Comparison of ENCODE assay signal across 17 cellular contexts in the genomic region with DNA sequence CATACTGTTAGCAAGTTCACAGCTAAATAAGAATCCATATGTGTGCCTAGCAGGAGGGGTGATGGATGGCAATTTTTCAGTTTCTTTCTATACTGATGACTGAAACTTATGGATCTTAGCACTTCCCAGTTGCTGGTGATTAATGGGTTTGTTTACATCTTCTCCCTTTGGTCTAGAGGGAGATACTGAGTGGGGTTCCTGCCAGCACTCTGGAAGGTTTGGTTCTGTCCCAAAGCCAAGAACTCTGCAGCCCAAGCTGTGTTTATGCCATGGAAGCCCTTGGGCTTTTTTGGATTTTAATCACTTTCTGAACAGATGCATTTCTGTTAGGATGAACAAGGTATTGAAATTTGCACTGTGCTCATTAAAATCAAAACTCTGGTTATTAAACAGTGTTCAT. TPM values are rescaled to one million over a fixed set of nuclear protein-coding genes. Genes with fewer than 3 reads are reported as not detected.
DNase-seq lines count a peak whose midpoint lies in the region; ATAC-seq and TF ChIP-seq lines count a peak whose summit lies in the region.
"Had no signal": no experiment of that assay in that cellular context is flagged by ENCODE, and none has a peak within 500 bp of the region (broad histone marks: within the 10 kb centered on the region; RNA-seq: fewer than 3 reads in every experiment).

No MANE protein-coding gene starts in this region.

- H3K9me3 ChIP-seq in BLaER1 treated with 17β-estradiol and CSF1 and Interleukin-3, amounts not matched to agents 10 nM and 100 nM (replicated peaks in 1 of 11): peaks cover 0 to 17% (median 4%) of the 10 kb centered on the region in 11 experiments; a peak in 7 of 22 replicates
- H3K9me3 ChIP-seq in testis (no peaks in the 10 kb centered on the region), SJCRH30 (replicated peaks) (no peaks in the 10 kb centered on the region)

- H3K36me3 ChIP-seq in BLaER1 treated with 17β-estradiol and CSF1 and Interleukin-3, amounts not matched to agents 10 nM and 100 nM: no peaks in the 10 kb centered on the region
- no peaks in the 10 kb centered on the region for H3K36me3 ChIP-seq in testis (ENCODE audit: low read depth, missing control alignments)
- no peaks in the 10 kb centered on the region for H3K36me3 ChIP-seq in SJCRH30

- peak; percentile 11 for DNase-seq in H4 (ENCODE audit: low spot score)
- peak; percentile 15 for DNase-seq in NCI-H69 (lab: John Stamatoyannopoulos, UW)
- DNase-seq in fibroblast of the aortic adventitia (ENCODE audit: low read depth): peak; percentile 63
- DNase-seq in testis: no peak
- DNase-seq in SJCRH30: no peak
- DNase-seq: DMS53, GOT3, KG1, NCI-H187 treated with DMSO at 0.1 percent for 48 hours, NCI-H748 treated with DMSO at 0.1 percent for 48 hours, PC-3, SW 1271 had no signal

- no peaks in the 10 kb centered on the region for H4K20me1 ChIP-seq in BLaER1 treated with 17β-estradiol and CSF1 and Interleukin-3, amounts not matched to agents 10 nM and 100 nM

- peaks cover 0 to 42% (median 15%) of the 10 kb centered on the region in 10 experiments; a peak in 16 of 20 replicates for H3K4me1 ChIP-seq in BLaER1 treated with 17β-estradiol and CSF1 and Interleukin-3, amounts not matched to agents 10 nM and 100 nM
- H3K4me1 ChIP-seq in testis: no peaks in the 10 kb centered on the region
- no peaks in the 10 kb centered on the region; the same call in 1 of the 2 replicates for H3K4me1 ChIP-seq in SJCRH30

- intact Hi-C loops in testis (cut with DNase I; ENCODE audit: low total_unique reads): no loop called here

- H3K4me2 ChIP-seq in BLaER1 treated with 17β-estradiol and CSF1 and Interleukin-3, amounts not matched to agents 10 nM and 100 nM: peak overlapping the region in 6 of 11 experiments; percentile 2 to 39 (median 20); a peak in 6 of 22 replicates

- H3K27me3 ChIP-seq in BLaER1 treated with 17β-estradiol and CSF1 and Interleukin-3, amounts not matched to agents 10 nM and 100 nM: no peaks in the 10 kb centered on the region
- H3K27me3 ChIP-seq in testis: no peaks in the 10 kb centered on the region
- H3K27me3 ChIP-seq in SJCRH30: no peaks in the 10 kb centered on the region

- TF ChIP-seq CTCF in fibroblast of the aortic adventitia (IDR thresholded peaks at IDR 0.05; ENCODE audit: insufficient read depth, low read length): no peak
- no peak for TF ChIP-seq CTCF in testis (IDR thresholded peaks at IDR 0.05)

- TF ChIP-seq POLR2A in testis (IDR thresholded peaks at IDR 0.05): no peak

- no peak for ATAC-seq in GM21381 (IDR thresholded peaks at IDR 0.05; ENCODE audit: unreplicated experiment)
- no peak for ATAC-seq in GM21529 (IDR thresholded peaks at IDR 0.05; ENCODE audit: unreplicated experiment)
- ATAC-seq: PC-3 had no signal

- H3K4me3 ChIP-seq in BLaER1 treated with 17β-estradiol and CSF1 and Interleukin-3, amounts not matched to agents 10 nM and 100 nM: no peak overlapping the region
- H3K4me3 ChIP-seq in fibroblast of the aortic adventitia (ENCODE audit: low read depth, low read length) (no peak overlapping the region), testis (no peak overlapping the region), SJCRH30 (no peak overlapping the region)
- H3K4me3 ChIP-seq: GM12878 had no signal

- no peak overlapping the region for H3K9ac ChIP-seq in BLaER1 treated with 17β-estradiol and CSF1 and Interleukin-3, amounts not matched to agents 10 nM and 100 nM

- H3K27ac ChIP-seq in BLaER1 treated with 17β-estradiol and CSF1 and Interleukin-3, amounts not matched to agents 10 nM and 100 nM: no peak overlapping the region
- H3K27ac ChIP-seq in testis (no peak overlapping the region), SJCRH30 (no peak overlapping the region)
- H3K27ac ChIP-seq: RWPE1 had no signal

RNA-seq across cellular contexts. Expression of a gene that starts 43.5 kb away (rescaled TPM):
- 0.53 TPM in 1 of 2 replicates, not detected in the other for total RNA-seq in H4 (2014; rRNA removed; shearing (Covaris generic))
- 10.8 and 17.7 TPM in 2 replicates for total RNA-seq in fibroblast of the aortic adventitia (ENCODE audit: low replicate concordance)
- 1 to 10 TPM; 1.5 to 1.8 TPM for total RNA-seq in testis
- polyA plus RNA-seq in testis (ENCODE audit: insufficient read depth, low read depth, low replicate concordance): 5.5 TPM
- 7.3 and 8.4 TPM in 2 replicates for total RNA-seq in SJCRH30 (2014; rRNA removed; shearing (Covaris generic))
- total RNA-seq: PC-3 had no signal

Comparison
In these comparisons a context has a peak if more than half of its experiments do, and no peak if none do; other contexts are left out.
1. DNase-seq: peak in H4 (single experiment), NCI-H69 (single experiment) and fibroblast of the aortic adventitia (single experiment); none in testis (single experiment) and SJCRH30 (0 of 2).